ENCODE assay signal across 8 cellular contexts in the genomic region with DNA sequence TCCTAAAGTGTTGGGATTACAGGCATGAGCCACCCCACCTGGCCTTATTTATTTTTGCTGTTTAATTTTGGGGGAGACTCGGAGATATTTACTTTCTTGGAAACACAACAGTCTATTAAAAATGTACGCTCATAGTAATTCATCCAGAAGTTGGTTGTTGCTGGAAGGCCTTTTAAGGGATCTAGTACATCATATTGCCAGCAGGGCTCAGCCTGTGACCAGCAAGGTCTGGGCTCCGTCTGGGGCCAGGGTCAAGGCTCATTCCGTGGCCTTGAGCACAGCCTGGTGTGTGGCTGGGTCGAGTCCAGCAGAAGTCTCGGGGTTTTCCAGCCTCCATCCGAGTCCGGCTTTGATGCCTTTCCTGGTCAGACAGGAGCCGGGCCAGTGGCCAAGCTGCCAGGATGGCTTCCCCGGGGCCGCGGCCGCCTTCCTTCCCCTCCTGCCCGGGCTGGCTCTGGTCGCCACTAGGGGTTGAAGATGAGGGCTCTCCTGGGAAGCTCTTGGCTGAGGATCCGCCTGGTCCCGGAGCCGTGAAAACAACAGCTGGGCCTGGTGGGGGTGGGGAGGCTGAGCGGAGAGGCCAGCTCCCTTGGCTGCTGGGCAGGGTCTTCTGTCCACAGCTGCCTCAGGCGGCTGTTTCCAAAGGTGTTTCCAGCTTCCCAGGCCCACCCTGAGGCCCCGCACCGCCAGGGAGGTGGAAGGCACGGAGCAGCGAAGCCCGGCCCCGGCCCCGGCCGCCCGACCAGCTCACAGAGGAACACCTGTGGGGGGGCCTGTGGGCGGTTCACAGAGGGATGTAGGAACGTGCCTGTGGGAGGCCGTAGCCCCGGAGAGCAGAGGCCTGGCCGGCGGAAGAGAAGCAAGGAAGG. TPM values are rescaled to one million over a fixed set of nuclear protein-coding genes. Genes with fewer than 3 reads are reported as not detected.
DNase-seq lines count a peak whose midpoint lies in the region; ATAC-seq and TF ChIP-seq lines count a peak whose summit lies in the region.

No MANE protein-coding gene starts in this region.

- CTCF ChIA-PET in RWPE1 (lab: Yijun Ruan, JAX): interaction anchor here (1.1 kb wide), 1 partner anchor 10 kb away, joined by 3 read pairs; no protein-coding TSS in a partner anchor

- H3K9me3 ChIP-seq in prostate gland (no peaks in the 10 kb centered on the region), MM.1S (replicated peaks; ENCODE audit: insufficient read depth, low read length) (no peaks in the 10 kb centered on the region)

- H3K27me3 ChIP-seq in prostate gland (replicated peaks; ENCODE audit: insufficient read depth): no peaks in the 10 kb centered on the region
- H3K27me3 ChIP-seq in MM.1S (replicated peaks; ENCODE audit: insufficient read depth, low read length): peaks cover 65% of the 10 kb centered on the region

- H3K4me1 ChIP-seq in prostate gland (replicated peaks) (peaks cover 49% of the 10 kb centered on the region), MM.1S (ENCODE audit: low read length) (no peaks in the 10 kb centered on the region)

- POLR2A ChIA-PET in RWPE1 (lab: Yijun Ruan, JAX; ENCODE audit: low non-redundant PET): interaction anchor here (0.6 kb wide), 1 partner anchor 17 kb away, joined by 8 read pairs; no protein-coding TSS in a partner anchor

- in situ Hi-C loops in GM13976 (cut with MboI; ENCODE audit: low sequenced_read_pairs, unreplicated experiment): no loop called here

- H2AFZ ChIP-seq in MM.1S (ENCODE audit: low read length): no peak overlapping the region

- H3F3A ChIP-seq in MM.1S (ENCODE audit: insufficient read depth, low read length): no peaks in the 10 kb centered on the region

- TF ChIP-seq CTCF in RWPE1 (conservative IDR thresholded peaks at IDR 0.05; ENCODE audit: low read depth) (no peak), prostate gland (IDR thresholded peaks at IDR 0.05) (peak in 2 of 4 experiments; percentile 31), MM.1S (IDR thresholded peaks at IDR 0.05; ENCODE audit: low read length) (no peak), GM13976 (IDR thresholded peaks at IDR 0.05; ENCODE audit: borderline replicate concordance, control extremely low read depth, extremely low read depth, insufficient read depth, missing control alignments) (no peak)

- no peaks in the 10 kb centered on the region for H3K36me3 ChIP-seq in prostate gland
- H3K36me3 ChIP-seq in MM.1S (replicated peaks; ENCODE audit: insufficient read depth, low read length): no peaks in the 10 kb centered on the region

- DNase-seq in DMS153 treated with DMSO at 0.1 percent for 48 hours (lab: John Stamatoyannopoulos, UW; ENCODE audit: unreplicated experiment) (peak; percentile 85), RWPE1 (ENCODE audit: low spot score) (no peak), Right ventricle myocardium superior (peak; percentile 89), prostate gland (ENCODE audit: low spot score) (peak; percentile 62), MM.1S (no peak), GM13976 (ENCODE audit: low spot score) (no peak), NOMO-1 treated with dmso at 0.1 percent for 144 hours (lab: John Stamatoyannopoulos, UW; ENCODE audit: unreplicated experiment) (no peak)
- no peak for DNase-seq in activated CD4-positive, alpha-beta T cell treated with anti-CD3 and anti-CD28 coated beads for 1 hour

- peak; percentile 23 for TF ChIP-seq POLR2A in prostate gland (IDR thresholded peaks at IDR 0.05)

- intact Hi-C loops in Right ventricle myocardium superior (cut with DNase I) (no loop called here), prostate gland (cut with DNase I) (no loop called here)

- H3K27ac ChIP-seq in RWPE1 (peak overlapping the region; percentile 41), prostate gland (peak overlapping the region; percentile 96), MM.1S (ENCODE audit: low read length) (no peak overlapping the region)

- H3K4me3 ChIP-seq in prostate gland (no peak overlapping the region), MM.1S (ENCODE audit: low read length) (no peak overlapping the region)

- no peaks in the 10 kb centered on the region for H3K79me2 ChIP-seq in MM.1S (ENCODE audit: low read length)

- no peaks in the 10 kb centered on the region for H4K20me1 ChIP-seq in MM.1S (ENCODE audit: insufficient read depth, low read length)

- ATAC-seq in Right ventricle myocardium superior (ENCODE audit: poor library complexity): peak; percentile 65

- no peak overlapping the region for H3K9ac ChIP-seq in MM.1S (ENCODE audit: low read length)

- no peak overlapping the region for H3K4me2 ChIP-seq in MM.1S (ENCODE audit: low read depth, low read length)

- no peaks in the 10 kb centered on the region for H3K9me2 ChIP-seq in MM.1S (replicated peaks; ENCODE audit: insufficient read depth, low read length)

- WGBS in prostate gland: 11% methylated on average over 35 of the region's 35 CpGs

RNA-seq across cellular contexts. Expression of gene VWA1, which starts 5.1 kb away (rescaled TPM):
- 17.1 TPM for total RNA-seq in Right ventricle myocardium superior
- 100 to 1,000 TPM; 191 to 227 TPM for total RNA-seq in prostate gland

RNA-seq across cellular contexts. Expression of gene ANKRD65, which starts 9.3 kb away (rescaled TPM):
- 1.8 TPM for total RNA-seq in Right ventricle myocardium superior
- 10 to 100 TPM; 33.7 to 34.9 TPM for total RNA-seq in prostate gland

RNA-seq across cellular contexts. Expression of gene ATAD3C, which starts 19.1 kb away (rescaled TPM):
- total RNA-seq in Right ventricle myocardium superior (0.94 TPM), prostate gland (1 to 10 TPM; 7.3 to 9.9 TPM)

RNA-seq across cellular contexts. Expression of gene MRPL20, which starts 23.3 kb away (rescaled TPM):
- 144 TPM for total RNA-seq in Right ventricle myocardium superior
- total RNA-seq in prostate gland: 100 to 1,000 TPM; 143 to 174 TPM

RNA-seq across cellular contexts. Expression of gene CCNL2, which starts 31.2 kb away (rescaled TPM):
- total RNA-seq in Right ventricle myocardium superior (45.7 TPM), prostate gland (100 to 1,000 TPM; 116 to 242 TPM)

Comparison
In these comparisons a context has a peak if more than half of its experiments do, and no peak if none do; other contexts are left out.
1. DNase-seq: peak in DMS153 treated with DMSO at 0.1 percent for 48 hours (single experiment), Right ventricle myocardium superior (single experiment) and prostate gland (single experiment); none in RWPE1 (single experiment), MM.1S (single experiment), activated CD4-positive, alpha-beta T cell treated with anti-CD3 and anti-CD28 coated beads for 1 hour (single experiment), GM13976 (single experiment) and NOMO-1 treated with dmso at 0.1 percent for 144 hours (single experiment).
2. RNA of gene VWA1, which starts 5.1 kb away (total RNA-seq): 191 to 227 TPM in prostate gland; 17.1 TPM in Right ventricle myocardium superior (single experiment); every median in the first group is over 10 times any median in the second.
3. RNA of gene ANKRD65, which starts 9.3 kb away (total RNA-seq): 33.7 to 34.9 TPM in prostate gland; 1.8 TPM in Right ventricle myocardium superior (single experiment); every median in the first group is over 10 times any median in the second.